ENCODE assay signal across 19 cellular contexts in genomic region chr5:18653216-18653752, GRCh38.
DNase-seq lines count a peak whose midpoint lies in the region; ATAC-seq and TF ChIP-seq lines count a peak whose summit lies in the region.
"Had no signal": no experiment of that assay in that cellular context is flagged by ENCODE, and none has a peak within 500 bp of the region (broad histone marks: within the 10 kb centered on the region; RNA-seq: fewer than 3 reads in every experiment).

No MANE protein-coding gene starts in this region.

- H3K4me2 ChIP-seq in mammary epithelial cell (ENCODE audit: insufficient read depth, low read depth, low read length), result no peak overlapping the region

- no peaks in the 10 kb centered on the region for H3K9me3 ChIP-seq in mammary epithelial cell (replicated peaks; ENCODE audit: insufficient read depth, low read length)

- DNase-seq in GM12865 (ENCODE audit: low read depth), result peak; percentile 43
- DNase-seq in NCI-H146 (lab: John Stamatoyannopoulos, UW), result no peak
- no peak for DNase-seq in head of caudate nucleus
- DNase-seq in mammary epithelial cell, result no peak
- DNase-seq: DMS79; effector memory CD8-positive, alpha-beta T cell; KBM-7; left cardiac atrium; NCI-H1105; NK-92 treated with Interleukin-12 subunit alpha and Interleukin-12 subunit beta, amount 100 ng/mL, for 24 hours; small intestine; stimulated activated naive B cell treated with anti-CD40 and anti-IgM and Interleukin-4, amounts not matched to agents 10 μg/mL and 1 μg/mL and 100 μg/mL, for 72 hours; T-helper 1 cell; trophoblast cell; WERI-Rb-1 had no signal

- no peaks in the 10 kb centered on the region for H3K79me2 ChIP-seq in mammary epithelial cell (ENCODE audit: insufficient read depth, low read length)

- no peak overlapping the region for H3K9ac ChIP-seq in mammary epithelial cell (ENCODE audit: insufficient read depth, low read length)

- intact Hi-C loops in head of caudate nucleus (cut with DNase I) (no loop called here), mammary epithelial cell (cut with micrococcal nuclease) (no loop called here)

- H3K4me3 ChIP-seq in GM12865 (ENCODE audit: low read depth, low read length) (no peak overlapping the region), mammary epithelial cell (replicated peaks in 1 of 3; ENCODE audit: insufficient read depth in 1 of 3, low read depth in 2 of 3, low read length in 3 of 3) (no peak overlapping the region)

- no TSS peak for BruUV-seq in mammary epithelial cell (replicated peaks; lab: Mats Ljungman, UMichigan)

- CTCF ChIA-PET in mammary epithelial cell (lab: Charles Lee; ENCODE audit: low non-redundant PET), result no interaction called here

- H3K27ac ChIP-seq in mammary epithelial cell (ENCODE audit: insufficient read depth, low read depth, low read length), result no peak overlapping the region
- H3K27ac ChIP-seq: WERI-Rb-1 had no signal

- TF ChIP-seq CTCF in GM12865 (IDR thresholded peaks at IDR 0.05; ENCODE audit: insufficient read depth, low read depth, low read length, missing control alignments) (no peak), mammary epithelial cell (conservative IDR thresholded peaks at IDR 0.05 in 1 of 2, IDR thresholded peaks at IDR 0.05 in 1 of 2; ENCODE audit: extremely low read depth in 1 of 2, insufficient read depth in 1 of 2, low read depth in 1 of 2, low read length in 2 of 2) (no peak)

- no peaks in the 10 kb centered on the region for H3K36me3 ChIP-seq in mammary epithelial cell (ENCODE audit: insufficient read depth, low read length)
- H3K36me3 ChIP-seq: WERI-Rb-1 had no signal

- H3K27me3 ChIP-seq in mammary epithelial cell (ENCODE audit: insufficient read depth, low read length), result no peaks in the 10 kb centered on the region

- H2AFZ ChIP-seq in mammary epithelial cell (ENCODE audit: low read depth, low read length), result no peak overlapping the region

- H4K20me1 ChIP-seq in mammary epithelial cell (ENCODE audit: insufficient read depth, low read length), result no peaks in the 10 kb centered on the region

- dilution Hi-C loops in mammary epithelial cell (cut with HindIII; ENCODE audit: low sequenced_read_pairs), result no loop called here

- ATAC-seq in GM19351 (IDR thresholded peaks at IDR 0.05; ENCODE audit: unreplicated experiment), result peak; percentile 74
- peak; percentile 90 for ATAC-seq in HG02763 (IDR thresholded peaks at IDR 0.05; ENCODE audit: unreplicated experiment)
- ATAC-seq in HG03520 (IDR thresholded peaks at IDR 0.05; ENCODE audit: unreplicated experiment), result peak; percentile 64
- ATAC-seq in HG02870 (IDR thresholded peaks at IDR 0.05; ENCODE audit: unreplicated experiment), result no peak
- ATAC-seq: effector memory CD8-positive, alpha-beta T cell; left cardiac atrium; stimulated activated naive B cell treated with anti-CD40 and anti-IgM and Interleukin-4, amounts not matched to agents 10 μg/mL and 1 μg/mL and 100 μg/mL, for 72 hours had no signal

- WGBS in mammary epithelial cell (ENCODE audit: low coverage, missing lambda C conversion rate), result 100% methylated on average over 1 of the region's 1 CpG

- in situ Hi-C loops in mammary epithelial cell (cut with MboI; ENCODE audit: low sequenced_read_pairs in 2 of 2), result no loop called here

- no peaks in the 10 kb centered on the region for H3K4me1 ChIP-seq in mammary epithelial cell (ENCODE audit: insufficient read depth, low read length)
